In genomic region chr20:63968928-63969760, GRCh38 we compare ENCODE assay signal across 1 cellular context.
TF ChIP-seq lines count a peak whose summit lies in the region.

No MANE protein-coding gene starts in this region.

TF ChIP-seq in HepG2, 621 proteins besides CTCF, POLR2A, EP300 and RAD21 (continued from another document and continues in another):
- TF ChIP-seq, protein P1, sequence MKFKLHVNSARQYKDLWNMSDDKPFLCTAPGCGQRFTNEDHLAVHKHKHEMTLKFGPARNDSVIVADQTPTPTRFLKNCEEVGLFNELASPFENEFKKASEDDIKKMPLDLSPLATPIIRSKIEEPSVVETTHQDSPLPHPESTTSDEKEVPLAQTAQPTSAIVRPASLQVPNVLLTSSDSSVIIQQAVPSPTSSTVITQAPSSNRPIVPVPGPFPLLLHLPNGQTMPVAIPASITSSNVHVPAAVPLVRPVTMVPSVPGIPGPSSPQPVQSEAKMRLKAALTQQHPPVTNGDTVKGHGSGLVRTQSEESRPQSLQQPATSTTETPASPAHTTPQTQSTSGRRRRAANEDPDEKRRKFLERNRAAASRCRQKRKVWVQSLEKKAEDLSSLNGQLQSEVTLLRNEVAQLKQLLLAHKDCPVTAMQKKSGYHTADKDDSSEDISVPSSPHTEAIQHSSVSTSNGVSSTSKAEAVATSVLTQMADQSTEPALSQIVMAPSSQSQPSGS (CRISPR knock-in tag; IDR thresholded peaks at IDR 0.05) = no peak
- no peak for TF ChIP-seq ZNF432 (CRISPR knock-in tag; IDR thresholded peaks at IDR 0.05; ENCODE audit: borderline replicate concordance)
- TF ChIP-seq, protein P2, sequence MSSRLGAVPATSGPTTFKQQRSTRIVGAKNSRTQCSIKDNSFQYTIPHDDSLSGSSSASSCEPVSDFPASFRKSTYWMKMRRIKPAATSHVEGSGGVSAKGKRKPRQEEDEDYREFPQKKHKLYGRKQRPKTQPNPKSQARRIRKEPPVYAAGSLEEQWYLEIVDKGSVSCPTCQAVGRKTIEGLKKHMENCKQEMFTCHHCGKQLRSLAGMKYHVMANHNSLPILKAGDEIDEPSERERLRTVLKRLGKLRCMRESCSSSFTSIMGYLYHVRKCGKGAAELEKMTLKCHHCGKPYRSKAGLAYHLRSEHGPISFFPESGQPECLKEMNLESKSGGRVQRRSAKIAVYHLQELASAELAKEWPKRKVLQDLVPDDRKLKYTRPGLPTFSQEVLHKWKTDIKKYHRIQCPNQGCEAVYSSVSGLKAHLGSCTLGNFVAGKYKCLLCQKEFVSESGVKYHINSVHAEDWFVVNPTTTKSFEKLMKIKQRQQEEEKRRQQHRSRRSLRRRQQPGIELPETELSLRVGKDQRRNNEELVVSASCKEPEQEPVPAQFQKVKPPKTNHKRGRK (CRISPR knock-in tag; IDR thresholded peaks at IDR 0.05) = no peak
- TF ChIP-seq, protein P3, sequence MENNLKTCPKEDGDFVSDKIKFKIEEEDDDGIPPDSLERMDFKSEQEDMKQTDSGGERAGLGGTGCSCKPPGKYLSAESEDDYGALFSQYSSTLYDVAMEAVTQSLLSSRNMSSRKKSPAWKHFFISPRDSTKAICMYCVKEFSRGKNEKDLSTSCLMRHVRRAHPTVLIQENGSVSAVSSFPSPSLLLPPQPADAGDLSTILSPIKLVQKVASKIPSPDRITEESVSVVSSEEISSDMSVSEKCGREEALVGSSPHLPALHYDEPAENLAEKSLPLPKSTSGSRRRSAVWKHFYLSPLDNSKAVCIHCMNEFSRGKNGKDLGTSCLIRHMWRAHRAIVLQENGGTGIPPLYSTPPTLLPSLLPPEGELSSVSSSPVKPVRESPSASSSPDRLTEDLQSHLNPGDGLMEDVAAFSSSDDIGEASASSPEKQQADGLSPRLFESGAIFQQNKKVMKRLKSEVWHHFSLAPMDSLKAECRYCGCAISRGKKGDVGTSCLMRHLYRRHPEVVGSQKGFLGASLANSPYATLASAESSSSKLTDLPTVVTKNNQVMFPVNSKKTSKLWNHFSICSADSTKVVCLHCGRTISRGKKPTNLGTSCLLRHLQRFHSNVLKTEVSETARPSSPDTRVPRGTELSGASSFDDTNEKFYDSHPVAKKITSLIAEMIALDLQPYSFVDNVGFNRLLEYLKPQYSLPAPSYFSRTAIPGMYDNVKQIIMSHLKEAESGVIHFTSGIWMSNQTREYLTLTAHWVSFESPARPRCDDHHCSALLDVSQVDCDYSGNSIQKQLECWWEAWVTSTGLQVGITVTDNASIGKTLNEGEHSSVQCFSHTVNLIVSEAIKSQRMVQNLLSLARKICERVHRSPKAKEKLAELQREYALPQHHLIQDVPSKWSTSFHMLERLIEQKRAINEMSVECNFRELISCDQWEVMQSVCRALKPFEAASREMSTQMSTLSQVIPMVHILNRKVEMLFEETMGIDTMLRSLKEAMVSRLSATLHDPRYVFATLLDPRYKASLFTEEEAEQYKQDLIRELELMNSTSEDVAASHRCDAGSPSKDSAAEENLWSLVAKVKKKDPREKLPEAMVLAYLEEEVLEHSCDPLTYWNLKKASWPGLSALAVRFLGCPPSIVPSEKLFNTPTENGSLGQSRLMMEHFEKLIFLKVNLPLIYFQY (CRISPR knock-in tag; IDR thresholded peaks at IDR 0.05; ENCODE audit: borderline replicate concordance) = no peak
- peak; percentile 73; the same call in 1 of the 2 replicates for TF ChIP-seq YEATS2 (CRISPR knock-in tag; IDR thresholded peaks at IDR 0.05; ENCODE audit: borderline replicate concordance)
- peak; percentile 39; the same call in 1 of the 2 replicates for TF ChIP-seq ZNF331 (CRISPR knock-in tag; IDR thresholded peaks at IDR 0.05)
- TF ChIP-seq ZNF800 (CRISPR knock-in tag; IDR thresholded peaks at IDR 0.05) = 0 out of 2 replicates have a peak, but pooled peaks have one; percentile 50
- TF ChIP-seq RFX5 (IDR thresholded peaks at IDR 0.05; ENCODE audit: low read depth, low read length) = no peak
- 0 out of 2 replicates have a peak, but pooled peaks have one; percentile 84 for TF ChIP-seq NFE2L1 (CRISPR knock-in tag; IDR thresholded peaks at IDR 0.05; ENCODE audit: borderline replicate concordance)
- peak; percentile 63; the same call in 1 of the 2 replicates for TF ChIP-seq ZNF501 (CRISPR knock-in tag; IDR thresholded peaks at IDR 0.05)
- no peak for TF ChIP-seq ARNT (IDR thresholded peaks at IDR 0.05)
- TF ChIP-seq MYC (CRISPR knock-in tag; IDR thresholded peaks at IDR 0.05; ENCODE audit: borderline replicate concordance) = peak; percentile 59; the same call in 1 of the 2 replicates
- TF ChIP-seq HOXA3 (CRISPR knock-in tag; IDR thresholded peaks at IDR 0.05) = peak; percentile 61; the same call in 1 of the 2 replicates
- TF ChIP-seq MAFK (conservative IDR thresholded peaks at IDR 0.05 in 1 of 2, IDR thresholded peaks at IDR 0.05 in 1 of 2; ENCODE audit: low read length in 2 of 2) = peak in 1 of 2 experiments; percentile 12; a peak in 1 of 4 replicates
- peak; percentile 75; the same call in 1 of the 2 replicates for TF ChIP-seq ZNF274 (CRISPR knock-in tag; IDR thresholded peaks at IDR 0.05)
- peak; percentile 84 for TF ChIP-seq DPF2 (CRISPR knock-in tag; IDR thresholded peaks at IDR 0.05; ENCODE audit: borderline replicate concordance, low read depth)
- TF ChIP-seq TRAFD1 (CRISPR knock-in tag; IDR thresholded peaks at IDR 0.05; ENCODE audit: borderline replicate concordance) = no peak
- peak; percentile 51 for TF ChIP-seq ZNF629 (CRISPR knock-in tag; conservative IDR thresholded peaks at IDR 0.05)
- TF ChIP-seq IRF2 (CRISPR knock-in tag; IDR thresholded peaks at IDR 0.05) = peak; percentile 57; the same call in 1 of the 2 replicates
- TF ChIP-seq ZNF33B (CRISPR knock-in tag; IDR thresholded peaks at IDR 0.05) = no peak
- TF ChIP-seq CENPT (CRISPR knock-in tag; IDR thresholded peaks at IDR 0.05; ENCODE audit: low read depth) = no peak
- no peak for TF ChIP-seq FOXK2 (IDR thresholded peaks at IDR 0.05)
- no peak for TF ChIP-seq CENPX (CRISPR knock-in tag; IDR thresholded peaks at IDR 0.05)
- TF ChIP-seq ZSCAN25 (CRISPR knock-in tag; IDR thresholded peaks at IDR 0.05) = peak; percentile 80
- no peak for TF ChIP-seq TBL1XR1 (IDR thresholded peaks at IDR 0.05; ENCODE audit: borderline replicate concordance, low read length, partially characterized antibody)
- TF ChIP-seq IRX3 (CRISPR knock-in tag; IDR thresholded peaks at IDR 0.05; ENCODE audit: borderline replicate concordance, low read depth) = peak; percentile 86; the same call in 1 of the 2 replicates
- no peak for TF ChIP-seq ZNF7 (CRISPR knock-in tag; IDR thresholded peaks at IDR 0.05)
- TF ChIP-seq, protein P4, sequence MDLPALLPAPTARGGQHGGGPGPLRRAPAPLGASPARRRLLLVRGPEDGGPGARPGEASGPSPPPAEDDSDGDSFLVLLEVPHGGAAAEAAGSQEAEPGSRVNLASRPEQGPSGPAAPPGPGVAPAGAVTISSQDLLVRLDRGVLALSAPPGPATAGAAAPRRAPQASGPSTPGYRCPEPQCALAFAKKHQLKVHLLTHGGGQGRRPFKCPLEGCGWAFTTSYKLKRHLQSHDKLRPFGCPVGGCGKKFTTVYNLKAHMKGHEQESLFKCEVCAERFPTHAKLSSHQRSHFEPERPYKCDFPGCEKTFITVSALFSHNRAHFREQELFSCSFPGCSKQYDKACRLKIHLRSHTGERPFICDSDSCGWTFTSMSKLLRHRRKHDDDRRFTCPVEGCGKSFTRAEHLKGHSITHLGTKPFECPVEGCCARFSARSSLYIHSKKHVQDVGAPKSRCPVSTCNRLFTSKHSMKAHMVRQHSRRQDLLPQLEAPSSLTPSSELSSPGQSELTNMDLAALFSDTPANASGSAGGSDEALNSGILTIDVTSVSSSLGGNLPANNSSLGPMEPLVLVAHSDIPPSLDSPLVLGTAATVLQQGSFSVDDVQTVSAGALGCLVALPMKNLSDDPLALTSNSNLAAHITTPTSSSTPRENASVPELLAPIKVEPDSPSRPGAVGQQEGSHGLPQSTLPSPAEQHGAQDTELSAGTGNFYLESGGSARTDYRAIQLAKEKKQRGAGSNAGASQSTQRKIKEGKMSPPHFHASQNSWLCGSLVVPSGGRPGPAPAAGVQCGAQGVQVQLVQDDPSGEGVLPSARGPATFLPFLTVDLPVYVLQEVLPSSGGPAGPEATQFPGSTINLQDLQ (CRISPR knock-in tag; IDR thresholded peaks at IDR 0.05) = no peak
- TF ChIP-seq HDAC2 (CRISPR knock-in tag; IDR thresholded peaks at IDR 0.05) = peak; percentile 89
- TF ChIP-seq ARNTL (CRISPR knock-in tag; IDR thresholded peaks at IDR 0.05) = 0 out of 2 replicates have a peak, but pooled peaks have one; percentile 54
- TF ChIP-seq SP2 (CRISPR knock-in tag; IDR thresholded peaks at IDR 0.05) = no peak
- no peak for TF ChIP-seq ATAD3A (CRISPR knock-in tag; IDR thresholded peaks at IDR 0.05)
- no peak for TF ChIP-seq NAIF1 (CRISPR knock-in tag; IDR thresholded peaks at IDR 0.05; ENCODE audit: borderline replicate concordance)
- TF ChIP-seq ZNF883 (CRISPR knock-in tag; IDR thresholded peaks at IDR 0.05; ENCODE audit: not compliant biosample characterization) = peak; percentile 64
- TF ChIP-seq GTF2F1 (IDR thresholded peaks at IDR 0.05; ENCODE audit: low read length) = no peak
- peak; percentile 85 for TF ChIP-seq SALL1 (CRISPR knock-in tag; IDR thresholded peaks at IDR 0.05)
- no peak for TF ChIP-seq LCORL (IDR thresholded peaks at IDR 0.05)
- peak; percentile 94 for TF ChIP-seq LCORL (CRISPR knock-in tag; IDR thresholded peaks at IDR 0.05)
- TF ChIP-seq ARID4A (CRISPR knock-in tag; IDR thresholded peaks at IDR 0.05; ENCODE audit: borderline replicate concordance) = peak; percentile 89
- TF ChIP-seq, protein P5, sequence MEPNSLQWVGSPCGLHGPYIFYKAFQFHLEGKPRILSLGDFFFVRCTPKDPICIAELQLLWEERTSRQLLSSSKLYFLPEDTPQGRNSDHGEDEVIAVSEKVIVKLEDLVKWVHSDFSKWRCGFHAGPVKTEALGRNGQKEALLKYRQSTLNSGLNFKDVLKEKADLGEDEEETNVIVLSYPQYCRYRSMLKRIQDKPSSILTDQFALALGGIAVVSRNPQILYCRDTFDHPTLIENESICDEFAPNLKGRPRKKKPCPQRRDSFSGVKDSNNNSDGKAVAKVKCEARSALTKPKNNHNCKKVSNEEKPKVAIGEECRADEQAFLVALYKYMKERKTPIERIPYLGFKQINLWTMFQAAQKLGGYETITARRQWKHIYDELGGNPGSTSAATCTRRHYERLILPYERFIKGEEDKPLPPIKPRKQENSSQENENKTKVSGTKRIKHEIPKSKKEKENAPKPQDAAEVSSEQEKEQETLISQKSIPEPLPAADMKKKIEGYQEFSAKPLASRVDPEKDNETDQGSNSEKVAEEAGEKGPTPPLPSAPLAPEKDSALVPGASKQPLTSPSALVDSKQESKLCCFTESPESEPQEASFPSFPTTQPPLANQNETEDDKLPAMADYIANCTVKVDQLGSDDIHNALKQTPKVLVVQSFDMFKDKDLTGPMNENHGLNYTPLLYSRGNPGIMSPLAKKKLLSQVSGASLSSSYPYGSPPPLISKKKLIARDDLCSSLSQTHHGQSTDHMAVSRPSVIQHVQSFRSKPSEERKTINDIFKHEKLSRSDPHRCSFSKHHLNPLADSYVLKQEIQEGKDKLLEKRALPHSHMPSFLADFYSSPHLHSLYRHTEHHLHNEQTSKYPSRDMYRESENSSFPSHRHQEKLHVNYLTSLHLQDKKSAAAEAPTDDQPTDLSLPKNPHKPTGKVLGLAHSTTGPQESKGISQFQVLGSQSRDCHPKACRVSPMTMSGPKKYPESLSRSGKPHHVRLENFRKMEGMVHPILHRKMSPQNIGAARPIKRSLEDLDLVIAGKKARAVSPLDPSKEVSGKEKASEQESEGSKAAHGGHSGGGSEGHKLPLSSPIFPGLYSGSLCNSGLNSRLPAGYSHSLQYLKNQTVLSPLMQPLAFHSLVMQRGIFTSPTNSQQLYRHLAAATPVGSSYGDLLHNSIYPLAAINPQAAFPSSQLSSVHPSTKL (CRISPR knock-in tag; IDR thresholded peaks at IDR 0.05) = peak; percentile 66
